In the genomic region with DNA sequence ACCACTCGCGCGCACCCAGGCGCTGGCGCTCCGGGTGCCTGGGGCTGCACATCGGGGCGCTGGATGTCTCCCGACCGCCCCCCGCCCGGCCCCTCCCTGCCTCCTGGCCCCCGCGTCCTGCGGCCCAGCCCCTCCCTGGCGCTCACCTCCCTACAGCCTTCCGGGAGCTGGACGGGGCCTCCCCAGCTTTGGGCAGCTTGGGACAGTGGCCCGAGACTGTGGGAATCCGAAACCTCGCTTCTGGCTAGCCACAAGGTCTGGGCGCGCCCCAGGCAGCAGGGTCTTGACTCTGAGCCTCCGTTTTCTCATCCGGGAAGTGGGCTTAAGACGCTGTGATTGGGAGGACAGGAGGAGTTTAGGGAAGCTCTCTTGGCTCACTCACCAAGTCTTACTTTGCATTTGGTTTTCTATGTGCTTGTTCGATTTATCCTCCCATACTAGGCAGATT, we compare ENCODE assay signal across 9 cellular contexts. TPM values are rescaled to one million over a fixed set of nuclear protein-coding genes. Genes with fewer than 3 reads are reported as not detected.
DNase-seq lines count a peak whose midpoint lies in the region; ATAC-seq and TF ChIP-seq lines count a peak whose summit lies in the region.
"Had no signal": no experiment of that assay in that cellular context is flagged by ENCODE, and none has a peak within 500 bp of the region (broad histone marks: within the 10 kb centered on the region; RNA-seq: fewer than 3 reads in every experiment).

No MANE protein-coding gene starts in this region.

- DNase-seq in AG04450 (ENCODE audit: low read depth, low spot score) (no peak), natural killer cell (no peak), NCI-H748 (lab: John Stamatoyannopoulos, UW; ENCODE audit: unreplicated experiment) (no peak), MV-4-11 (lab: John Stamatoyannopoulos, UW) (no peak), NCI-H2196 (lab: John Stamatoyannopoulos, UW; ENCODE audit: unreplicated experiment) (no peak)
- no peak for DNase-seq in effector memory CD8-positive, alpha-beta T cell

- H3K4me3 Mint-ChIP-seq in IgD-negative memory B cell: peak overlapping the region; percentile 67 to 90 (median 80)
- H3K4me3 Mint-ChIP-seq in effector memory CD8-positive, alpha-beta T cell: peak overlapping the region; percentile 86
- H3K4me3 Mint-ChIP-seq in natural killer cell: peak overlapping the region; percentile 83

- H3K27ac ChIP-seq in AG04450 (ENCODE audit: low read depth, low read length): no peak overlapping the region
- H3K27ac ChIP-seq: thyroid gland had no signal

- peaks cover 0 to 5% (median 5%) of the 10 kb centered on the region in 3 donors for H3K4me1 Mint-ChIP-seq in IgD-negative memory B cell
- H3K4me1 Mint-ChIP-seq in effector memory CD8-positive, alpha-beta T cell (ENCODE audit: low read depth in 2 of 2): peaks cover 7 to 8% of the 10 kb centered on the region in 2 donors
- peaks cover 6 to 7% of the 10 kb centered on the region in 2 donors for H3K4me1 Mint-ChIP-seq in natural killer cell

- CTCF ChIA-PET in AG04450 (lab: Charles Lee): interaction anchor here (0.8 kb wide), 1 partner anchor 32 kb away, joined by 3 read pairs; no protein-coding TSS in a partner anchor

- peaks cover 29% of the 10 kb centered on the region for H3K27me3 Mint-ChIP-seq in IgD-negative memory B cell
- H3K27me3 Mint-ChIP-seq in effector memory CD8-positive, alpha-beta T cell: peaks cover 51 to 67% of the 10 kb centered on the region in 2 donors
- H3K27me3 Mint-ChIP-seq in natural killer cell (ENCODE audit: low read depth in 2 of 2): peaks cover 31 to 39% of the 10 kb centered on the region in 2 donors

- TF ChIP-seq CTCF in AG04450 (IDR thresholded peaks at IDR 0.05; ENCODE audit: low read depth, low read length) (no peak), natural killer cell (IDR thresholded peaks at IDR 0.05) (no peak)

- no peaks in the 10 kb centered on the region for H3K36me3 Mint-ChIP-seq in IgD-negative memory B cell
- H3K36me3 Mint-ChIP-seq in effector memory CD8-positive, alpha-beta T cell (ENCODE audit: insufficient read depth): peaks cover 2% of the 10 kb centered on the region
- no peaks in the 10 kb centered on the region for H3K36me3 Mint-ChIP-seq in natural killer cell

- H3K27me3 ChIP-seq in AG04450 (ENCODE audit: control insufficient read depth, insufficient read depth, low read length): peaks cover 66% of the 10 kb centered on the region
- H3K27me3 ChIP-seq: thyroid gland had no signal

- ATAC-seq in effector memory CD8-positive, alpha-beta T cell (replicated peaks): no peak
- no peak for ATAC-seq in natural killer cell
- ATAC-seq in GM18873 (IDR thresholded peaks at IDR 0.05; ENCODE audit: low FRiP score, unreplicated experiment): no peak

- H3K9me3 ChIP-seq in AG04450 (ENCODE audit: control insufficient read depth, insufficient read depth, low read length): no peaks in the 10 kb centered on the region; the same call in 1 of the 2 replicates
- H3K9me3 ChIP-seq: thyroid gland had no signal

- H3K4me3 ChIP-seq in AG04450 (ENCODE audit: low read depth, low read length): peak overlapping the region; percentile 20; the same call in 1 of the 2 replicates

- POLR2A ChIA-PET in AG04450 (lab: Yijun Ruan, JAX): no interaction called here

- no peaks in the 10 kb centered on the region for H3K9me3 Mint-ChIP-seq in IgD-negative memory B cell
- no peaks in the 10 kb centered on the region for H3K9me3 Mint-ChIP-seq in effector memory CD8-positive, alpha-beta T cell
- no peaks in the 10 kb centered on the region for H3K9me3 Mint-ChIP-seq in natural killer cell

- intact Hi-C loops in natural killer cell (cut with micrococcal nuclease): no loop called here

- H3K27ac Mint-ChIP-seq in IgD-negative memory B cell: no peak overlapping the region
- peak overlapping the region in 1 of 2 donors; percentile 87 for H3K27ac Mint-ChIP-seq in effector memory CD8-positive, alpha-beta T cell
- peak overlapping the region in 1 of 2 donors; percentile 64 for H3K27ac Mint-ChIP-seq in natural killer cell

RNA-seq across cellular contexts. Expression of gene WNT4, which starts 0.7 kb away (rescaled TPM):
- not detected in 2 replicates for polyA plus RNA-seq in AG04450 (2011; rRNA removed)
- not detected in 2 replicates for polyA minus RNA-seq in AG04450 (2011; rRNA and poly(A)+ RNA removed)
- polyA plus RNA-seq in IgD-negative memory B cell: not detected
- total RNA-seq in natural killer cell: not detected
